In the genomic region with DNA sequence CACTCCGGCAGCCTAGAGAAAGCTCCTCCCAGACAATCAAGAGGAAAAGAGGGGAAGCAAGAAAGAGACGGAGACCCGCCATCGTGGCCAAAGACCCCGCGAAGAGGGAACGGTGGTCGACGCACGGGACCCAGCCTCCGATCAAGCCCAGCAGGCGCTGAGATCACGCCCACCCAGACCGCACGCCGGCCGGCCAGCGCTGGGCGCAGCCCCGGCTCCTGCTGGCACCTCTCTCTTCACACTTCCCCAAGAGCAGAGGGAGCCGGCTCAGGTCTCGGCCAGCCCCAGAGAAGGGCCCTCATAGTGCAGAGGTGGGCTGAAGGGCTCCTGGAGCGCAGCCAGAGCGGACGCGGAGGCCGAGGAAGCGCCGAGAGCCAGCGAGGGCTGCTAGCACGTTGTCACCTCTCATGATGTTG, we compare ENCODE assay signal across 23 cellular contexts.
"Had no signal": no experiment of that assay in that cellular context is flagged by ENCODE, and none has a peak within 500 bp of the region (broad histone marks: within the 10 kb centered on the region; RNA-seq: fewer than 3 reads in every experiment).

No MANE protein-coding gene starts in this region.

- ATAC-seq: activated CD8-positive, alpha-beta memory T cell treated with anti-CD3 and anti-CD28 coated beads, Interleukin-2, amount 10 ng/mL, durations not matched to agents 7 days and 5 days; SK-N-SH treated with all-trans-retinoic acid at 6 μM for 48 hours; WTC11 had no signal

- H3K4me1 ChIP-seq: breast epithelium, Peyer's patch, SJSA1 had no signal

- H3K36me3 ChIP-seq: breast epithelium, MG63, Peyer's patch, SJSA1 had no signal

- H3K4me3 ChIP-seq: breast epithelium, MG63, Peyer's patch, SJSA1 had no signal

- H3K27me3 ChIP-seq: breast epithelium, MG63, Peyer's patch, SJSA1 had no signal

- H3K27ac ChIP-seq: breast epithelium, Peyer's patch, RWPE1, SJSA1 had no signal

- H3K9me3 ChIP-seq: breast epithelium, MG63, Peyer's patch, SJSA1 had no signal

- DNase-seq: activated CD4-positive, alpha-beta T cell treated with anti-CD3 and anti-CD28 coated beads for 1 hour; activated CD4-positive, alpha-beta T cell treated with anti-CD3 and anti-CD28 coated beads, Interleukin-2, amount 10 ng/mL, durations not matched to agents 24 days and 14 days; activated CD4-positive, alpha-beta T cell treated with anti-CD3 and anti-CD28 coated beads, Interleukin-2, amount 50 U/mL, for 48 hours; activated CD8-positive, alpha-beta memory T cell treated with anti-CD3 and anti-CD28 coated beads, Interleukin-2, amount 10 ng/mL, durations not matched to agents 7 days and 5 days; activated effector memory CD4-positive, alpha-beta T cell treated with Interleukin-2 at 50 U/mL for 16 hours; activated naive CD4-positive, alpha-beta T cell; activated T-cell treated with anti-CD3 and anti-CD28 coated beads, Interleukin-2, amount 50 U/mL, for 24 hours; aorta; central memory CD4-positive, alpha-beta T cell; MG63; NCI-H1105; NCI-H1436; NCI-H187 treated with DMSO at 0.1 percent for 48 hours; NCI-H2107; NCI-H2171 treated with DMSO at 0.1 percent for 48 hours; NCI-H226; NCI-H82; Peyer's patch had no signal
